17 cellular contexts compared by ENCODE assay signal in genomic region chr2:112700004-112700667, GRCh38. TPM values are rescaled to one million over a fixed set of nuclear protein-coding genes. Genes with fewer than 3 reads are reported as not detected.
DNase-seq lines count a peak whose midpoint lies in the region; ATAC-seq lines count a peak whose summit lies in the region.
"Had no signal": no experiment of that assay in that cellular context is flagged by ENCODE, and none has a peak within 500 bp of the region (broad histone marks: within the 10 kb centered on the region; RNA-seq: fewer than 3 reads in every experiment).

No MANE protein-coding gene starts in this region.

- H3K4me1 Mint-ChIP-seq in activated naive CD4-positive, alpha-beta T cell treated with anti-CD3 and anti-CD28 coated beads, Interleukin-2, amount 10 ng/mL, durations not matched to agents 7 days and 5 days = peaks cover 4% of the 10 kb centered on the region
- H3K4me1 Mint-ChIP-seq: GM23338 had no signal

- H3K4me3 ChIP-seq in thymus (ENCODE audit: low read length) = no peak overlapping the region
- H3K4me3 ChIP-seq: GM23338 had no signal

- H3K27me3 ChIP-seq in layer of hippocampus (ENCODE audit: control insufficient read depth, insufficient read depth, low read length) (no peaks in the 10 kb centered on the region), thymus (ENCODE audit: control insufficient read depth, insufficient read depth) (no peaks in the 10 kb centered on the region)
- H3K27me3 ChIP-seq: brain microvascular endothelial cell had no signal

- no peaks in the 10 kb centered on the region for H3K9me3 ChIP-seq in thymus (ENCODE audit: control insufficient read depth)

- H3K4me3 Mint-ChIP-seq in activated naive CD4-positive, alpha-beta T cell treated with anti-CD3 and anti-CD28 coated beads, Interleukin-2, amount 10 ng/mL, durations not matched to agents 7 days and 5 days = no peak overlapping the region
- H3K4me3 Mint-ChIP-seq: activated CD8-positive, alpha-beta memory T cell treated with anti-CD3 and anti-CD28 coated beads, Interleukin-2, amount 10 ng/mL, durations not matched to agents 7 days and 5 days; GM23338 had no signal

- peaks cover 2% of the 10 kb centered on the region for H3K36me3 Mint-ChIP-seq in activated naive CD4-positive, alpha-beta T cell treated with anti-CD3 and anti-CD28 coated beads, Interleukin-2, amount 10 ng/mL, durations not matched to agents 7 days and 5 days

- no peak overlapping the region for H3K27ac Mint-ChIP-seq in activated naive CD4-positive, alpha-beta T cell treated with anti-CD3 and anti-CD28 coated beads, Interleukin-2, amount 10 ng/mL, durations not matched to agents 7 days and 5 days
- H3K27ac Mint-ChIP-seq: activated CD8-positive, alpha-beta memory T cell treated with anti-CD3 and anti-CD28 coated beads, Interleukin-2, amount 10 ng/mL, durations not matched to agents 7 days and 5 days; GM23338 had no signal

- H3K36me3 ChIP-seq in thymus (ENCODE audit: control insufficient read depth, insufficient read depth) = no peaks in the 10 kb centered on the region
- H3K36me3 ChIP-seq: brain microvascular endothelial cell had no signal

- peaks cover 26% of the 10 kb centered on the region for H3K27me3 Mint-ChIP-seq in activated naive CD4-positive, alpha-beta T cell treated with anti-CD3 and anti-CD28 coated beads, Interleukin-2, amount 10 ng/mL, durations not matched to agents 7 days and 5 days

- H3K4me1 ChIP-seq in thymus (ENCODE audit: control insufficient read depth, insufficient read depth, low read length) = no peaks in the 10 kb centered on the region

- 52% methylated on average over 3 of the region's 3 CpGs for WGBS in thymus

- H3K9me3 Mint-ChIP-seq in activated naive CD4-positive, alpha-beta T cell treated with anti-CD3 and anti-CD28 coated beads, Interleukin-2, amount 10 ng/mL, durations not matched to agents 7 days and 5 days = no peaks in the 10 kb centered on the region
- H3K9me3 Mint-ChIP-seq: GM23338 had no signal

- no peak for ATAC-seq in HG03280 (IDR thresholded peaks at IDR 0.05; ENCODE audit: unreplicated experiment)
- ATAC-seq: activated CD8-positive, alpha-beta memory T cell treated with anti-CD3 and anti-CD28 coated beads, Interleukin-2, amount 10 ng/mL, durations not matched to agents 7 days and 5 days; GM23338 had no signal

- DNase-seq in KG1 (lab: John Stamatoyannopoulos, UW) (peak; percentile 78), SKM-1 (lab: John Stamatoyannopoulos, UW; ENCODE audit: unreplicated experiment) (peak; percentile 73), NCI-H146 treated with DMSO at 0.1 percent for 48 hours (lab: John Stamatoyannopoulos, UW; ENCODE audit: unreplicated experiment) (no peak)
- DNase-seq in activated naive CD4-positive, alpha-beta T cell treated with anti-CD3 and anti-CD28 coated beads, Interleukin-2, amount 10 ng/mL, durations not matched to agents 7 days and 5 days = no peak
- DNase-seq: activated naive CD4-positive, alpha-beta T cell; brain microvascular endothelial cell; NCI-H187; NCI-H69; SHP77 treated with DMSO at 0.1 percent for 48 hours; stimulated activated CD4-positive, alpha-beta T cell treated with anti-CD3 and anti-CD28 coated beads, Interleukin-2, amount 100 ng/mL, for 48 hours had no signal

- H3K27ac ChIP-seq in layer of hippocampus (ENCODE audit: low read depth, low read length) = peak overlapping the region; percentile 0
- H3K27ac ChIP-seq in thymus (ENCODE audit: low read depth) = peak overlapping the region; percentile 8
- H3K27ac ChIP-seq: brain microvascular endothelial cell, C4-2B, VCaP had no signal

- CTCF ChIA-PET in activated naive CD4-positive, alpha-beta T cell treated with anti-CD3 and anti-CD28 coated beads, Interleukin-2, amount 10 ng/mL, durations not matched to agents 7 days and 5 days (lab: Charles Lee) = interaction anchor here (0.9 to 1.7 kb wide), 3 partner anchors 9 to 26 kb away, joined by 3 to 8 read pairs (median 5); no protein-coding TSS in a partner anchor

RNA-seq across cellular contexts. Expression of gene NT5DC4, which starts 20.7 kb away (rescaled TPM):
- polyA plus RNA-seq in thymus = 0.25 TPM
- polyA plus RNA-seq: GM23338 had no signal

RNA-seq across cellular contexts. Expression of gene SLC20A1, which starts 54.4 kb away (rescaled TPM):
- polyA plus RNA-seq in thymus = 47.0 TPM

Comparison
In these comparisons a context has a peak if more than half of its experiments do, and no peak if none do; other contexts are left out.
1. DNase-seq: peak in KG1 (single experiment) and SKM-1 (single experiment); none in NCI-H146 treated with DMSO at 0.1 percent for 48 hours (single experiment) and activated naive CD4-positive, alpha-beta T cell treated with anti-CD3 and anti-CD28 coated beads, Interleukin-2, amount 10 ng/mL, durations not matched to agents 7 days and 5 days (single experiment).